15 cellular contexts compared by ENCODE assay signal in the genomic region with DNA sequence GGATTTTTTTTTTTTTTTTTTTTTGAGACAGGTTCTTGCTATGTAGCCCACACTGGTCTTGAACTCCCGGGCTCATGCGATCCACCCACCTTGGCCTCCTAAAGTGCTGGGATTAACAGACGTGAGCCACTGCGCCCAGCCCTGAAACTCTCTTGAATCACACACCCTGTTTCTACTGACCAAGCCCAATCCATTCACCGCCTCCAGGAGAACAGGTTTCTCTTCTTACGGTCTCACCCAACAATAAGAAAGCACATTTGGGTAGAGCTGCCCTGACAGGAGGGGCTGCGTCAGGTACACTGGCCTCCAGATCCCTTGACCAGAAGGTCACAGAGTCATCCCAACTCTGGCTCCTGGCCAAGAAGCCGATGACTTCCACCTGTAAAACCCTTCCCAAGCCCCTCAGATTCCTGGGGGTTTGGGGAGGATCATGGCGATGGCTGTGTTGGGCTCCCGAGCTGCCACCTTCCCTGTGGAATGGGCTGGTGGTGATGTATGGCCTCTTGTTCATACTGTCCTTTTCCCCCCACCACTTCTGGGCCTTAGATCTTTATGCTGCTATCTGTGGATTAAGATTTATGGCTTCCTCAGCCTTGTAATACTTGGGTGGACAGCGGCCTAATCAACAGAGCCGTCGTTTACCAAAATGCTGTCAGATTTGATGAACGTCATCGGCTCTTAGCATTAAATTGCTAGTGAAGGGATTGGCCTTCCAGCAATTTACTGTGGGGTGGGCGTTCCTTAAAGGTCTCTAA.
"Had no signal": no experiment of that assay in that cellular context is flagged by ENCODE, and none has a peak within 500 bp of the region (broad histone marks: within the 10 kb centered on the region; RNA-seq: fewer than 3 reads in every experiment).

No MANE protein-coding gene starts in this region.

- H3K36me3 ChIP-seq: gastrocnemius medialis had no signal

- FAIRE-seq: kidney had no signal

- ATAC-seq: activated CD8-positive, alpha-beta memory T cell treated with anti-CD3 and anti-CD28 coated beads, Interleukin-2, amount 10 ng/mL, durations not matched to agents 7 days and 5 days; gastrocnemius medialis had no signal

- DNase-seq: activated CD4-positive, alpha-beta T cell treated with anti-CD3 and anti-CD28 coated beads, Interleukin-2, amount 50 U/mL, for 4 hours; activated CD4-positive, CD25-positive, alpha-beta regulatory T cell treated with anti-CD3 and anti-CD28 coated beads, Interleukin-2, amount 50 U/mL, for 72 hours; activated effector memory CD4-positive, alpha-beta T cell treated with anti-CD3 and anti-CD28 coated beads, Interleukin-2, amount 50 U/mL, for 16 hours; activated T-cell treated with anti-CD3 and anti-CD28 coated beads, Interleukin-2, amount 50 U/mL, for 24 hours; gastrocnemius medialis; kidney; right cardiac atrium; spleen; upper lobe of left lung had no signal

- H3K79me2 ChIP-seq: hepatocyte had no signal

- H3K27me3 ChIP-seq: gastrocnemius medialis, hepatocyte, spleen, upper lobe of left lung had no signal

- H3K9me3 Mint-ChIP-seq: activated T-cell treated with anti-CD3 and anti-CD28 coated beads, Interleukin-2, amount 50 U/mL, for 24 hours; brain; T-helper 2 cell treated with Interferon-gamma antibody and Interleukin-4, amounts not matched to agents 5 μg/mL and 100 μg/mL, for 36 hours had no signal

- H3K4me3 ChIP-seq: gastrocnemius medialis, hepatocyte, spleen, upper lobe of left lung had no signal

- H3K4me3 Mint-ChIP-seq: activated CD8-positive, alpha-beta memory T cell treated with anti-CD3 and anti-CD28 coated beads, Interleukin-2, amount 10 ng/mL, durations not matched to agents 7 days and 5 days; activated naive CD8-positive, alpha-beta T cell; activated T-cell treated with anti-CD3 and anti-CD28 coated beads, Interleukin-2, amount 50 U/mL, for 24 hours; brain; stimulated activated naive B cell treated with anti-CD40 and anti-IgM and Interleukin-4, amounts not matched to agents 10 μg/mL and 1 μg/mL and 100 μg/mL, for 72 hours; T-helper 2 cell treated with Interferon-gamma antibody and Interleukin-4, amounts not matched to agents 5 μg/mL and 100 μg/mL, for 36 hours had no signal

- H3K27me3 Mint-ChIP-seq: activated CD8-positive, alpha-beta memory T cell treated with anti-CD3 and anti-CD28 coated beads, Interleukin-2, amount 10 ng/mL, durations not matched to agents 7 days and 5 days; activated naive CD8-positive, alpha-beta T cell; activated T-cell treated with anti-CD3 and anti-CD28 coated beads, Interleukin-2, amount 50 U/mL, for 24 hours; brain; stimulated activated naive B cell treated with anti-CD40 and anti-IgM and Interleukin-4, amounts not matched to agents 10 μg/mL and 1 μg/mL and 100 μg/mL, for 72 hours had no signal

- H2AFZ ChIP-seq: hepatocyte had no signal

- H3K27ac ChIP-seq: gastrocnemius medialis, hepatocyte, spleen, upper lobe of left lung had no signal

- H3K9me3 ChIP-seq: gastrocnemius medialis, upper lobe of left lung had no signal

- H3K4me1 ChIP-seq: gastrocnemius medialis, upper lobe of left lung had no signal

- H3K4me2 ChIP-seq: hepatocyte had no signal

- H3K27ac Mint-ChIP-seq: activated CD8-positive, alpha-beta memory T cell treated with anti-CD3 and anti-CD28 coated beads, Interleukin-2, amount 10 ng/mL, durations not matched to agents 7 days and 5 days; activated naive CD8-positive, alpha-beta T cell; activated T-cell treated with anti-CD3 and anti-CD28 coated beads, Interleukin-2, amount 50 U/mL, for 24 hours; stimulated activated naive B cell treated with anti-CD40 and anti-IgM and Interleukin-4, amounts not matched to agents 10 μg/mL and 1 μg/mL and 100 μg/mL, for 72 hours; T-helper 2 cell treated with Interferon-gamma antibody and Interleukin-4, amounts not matched to agents 5 μg/mL and 100 μg/mL, for 36 hours had no signal
